In genomic region chr6:7770111-7770510, GRCh38 we compare ENCODE assay signal across 12 cellular contexts.
"Had no signal": no experiment of that assay in that cellular context is flagged by ENCODE, and none has a peak within 500 bp of the region (broad histone marks: within the 10 kb centered on the region; RNA-seq: fewer than 3 reads in every experiment).

No MANE protein-coding gene starts in this region.

- H3K9me3 Mint-ChIP-seq: natural killer cell; stimulated activated memory B cell treated with anti-CD40 and anti-IgM and Interleukin-4, amounts not matched to agents 10 μg/mL and 1 μg/mL and 100 μg/mL, for 72 hours had no signal

- H3K4me3 Mint-ChIP-seq: natural killer cell; stimulated activated memory B cell treated with anti-CD40 and anti-IgM and Interleukin-4, amounts not matched to agents 10 μg/mL and 1 μg/mL and 100 μg/mL, for 72 hours had no signal

- H3K27ac Mint-ChIP-seq: natural killer cell; stimulated activated memory B cell treated with anti-CD40 and anti-IgM and Interleukin-4, amounts not matched to agents 10 μg/mL and 1 μg/mL and 100 μg/mL, for 72 hours had no signal

- DNase-seq: activated CD4-positive, alpha-beta T cell treated with anti-CD3 and anti-CD28 coated beads for 1 hour; activated CD4-positive, alpha-beta T cell treated with anti-CD3 and anti-CD28 coated beads, Interleukin-2, amount 50 U/mL, for 4 hours; activated naive CD4-positive, alpha-beta T cell treated with Interleukin-2 at 50 U/mL for 16 hours; activated T-cell treated with anti-CD3 and anti-CD28 coated beads for 4 hours; aorta; hypothalamus; kidney glomerular epithelial cell; natural killer cell; posterior cingulate gyrus; retina; stimulated activated CD4-positive, alpha-beta T cell treated with anti-CD3 and anti-CD28 coated beads, Interleukin-2, amount 100 ng/mL, for 48 hours had no signal

- H3K36me3 Mint-ChIP-seq: natural killer cell; stimulated activated memory B cell treated with anti-CD40 and anti-IgM and Interleukin-4, amounts not matched to agents 10 μg/mL and 1 μg/mL and 100 μg/mL, for 72 hours had no signal

- H3K4me1 Mint-ChIP-seq: natural killer cell; stimulated activated memory B cell treated with anti-CD40 and anti-IgM and Interleukin-4, amounts not matched to agents 10 μg/mL and 1 μg/mL and 100 μg/mL, for 72 hours had no signal

- ATAC-seq: natural killer cell; stimulated activated memory B cell treated with anti-CD40 and anti-IgM and Interleukin-4, amounts not matched to agents 10 μg/mL and 1 μg/mL and 100 μg/mL, for 72 hours had no signal
